ENCODE assay signal across 1 cellular context in the genomic region with DNA sequence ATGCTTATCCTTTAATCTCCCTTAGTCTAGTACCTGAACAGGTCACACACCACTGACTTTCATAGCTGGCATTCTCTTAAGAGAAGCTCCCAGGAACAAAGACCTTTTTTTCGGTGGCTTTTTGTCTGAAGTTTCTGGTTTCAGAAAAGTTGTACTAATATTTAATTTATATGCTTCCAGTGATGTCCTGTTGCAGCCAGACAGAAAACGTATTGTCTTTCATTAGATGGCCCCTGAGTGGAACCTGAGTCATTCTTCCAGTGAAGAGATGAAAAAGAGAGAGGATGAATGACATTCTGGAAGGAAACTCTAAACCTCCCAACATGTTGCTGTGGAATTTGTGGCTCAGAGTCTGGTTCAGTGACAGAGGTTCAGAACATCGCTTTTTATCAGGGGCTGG.
TF ChIP-seq lines count a peak whose summit lies in the region.

No MANE protein-coding gene starts in this region.

TF ChIP-seq in K562, 482 proteins besides CTCF, POLR2A, EP300 and RAD21:
- TF ChIP-seq NR1H2 (CRISPR knock-in tag; IDR thresholded peaks at IDR 0.05) (no peak), MAFG (tag; conservative IDR thresholded peaks at IDR 0.05) (no peak), BRF1 (IDR thresholded peaks at IDR 0.05; ENCODE audit: borderline replicate concordance, extremely low read depth, insufficient read length) (no peak), HDAC6 (IDR thresholded peaks at IDR 0.05; ENCODE audit: low read depth, low read length) (no peak), DACH1 (IDR thresholded peaks at IDR 0.05; ENCODE audit: partially characterized antibody) (no peak), ZNF143 (CRISPR knock-in tag; IDR thresholded peaks at IDR 0.05) (no peak), EZH2 (IDR thresholded peaks at IDR 0.05; ENCODE audit: borderline replicate concordance, low read depth, low read length) (no peak), MYC (IDR thresholded peaks at IDR 0.05; ENCODE audit: low read depth, low read length) (no peak), MYC (CRISPR knock-in tag; IDR thresholded peaks at IDR 0.05; ENCODE audit: borderline replicate concordance, low read depth) (no peak), POLR2G (IDR thresholded peaks at IDR 0.05; ENCODE audit: low read depth, low read length) (no peak)
- TF ChIP-seq, protein P1, sequence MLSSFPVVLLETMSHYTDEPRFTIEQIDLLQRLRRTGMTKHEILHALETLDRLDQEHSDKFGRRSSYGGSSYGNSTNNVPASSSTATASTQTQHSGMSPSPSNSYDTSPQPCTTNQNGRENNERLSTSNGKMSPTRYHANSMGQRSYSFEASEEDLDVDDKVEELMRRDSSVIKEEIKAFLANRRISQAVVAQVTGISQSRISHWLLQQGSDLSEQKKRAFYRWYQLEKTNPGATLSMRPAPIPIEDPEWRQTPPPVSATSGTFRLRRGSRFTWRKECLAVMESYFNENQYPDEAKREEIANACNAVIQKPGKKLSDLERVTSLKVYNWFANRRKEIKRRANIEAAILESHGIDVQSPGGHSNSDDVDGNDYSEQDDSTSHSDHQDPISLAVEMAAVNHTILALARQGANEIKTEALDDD (IDR thresholded peaks at IDR 0.05) = no peak
- TF ChIP-seq, protein P2, sequence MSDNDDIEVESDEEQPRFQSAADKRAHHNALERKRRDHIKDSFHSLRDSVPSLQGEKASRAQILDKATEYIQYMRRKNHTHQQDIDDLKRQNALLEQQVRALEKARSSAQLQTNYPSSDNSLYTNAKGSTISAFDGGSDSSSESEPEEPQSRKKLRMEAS (CRISPR knock-in tag; IDR thresholded peaks at IDR 0.05) = no peak
